21 cellular contexts compared by ENCODE assay signal in the genomic region with DNA sequence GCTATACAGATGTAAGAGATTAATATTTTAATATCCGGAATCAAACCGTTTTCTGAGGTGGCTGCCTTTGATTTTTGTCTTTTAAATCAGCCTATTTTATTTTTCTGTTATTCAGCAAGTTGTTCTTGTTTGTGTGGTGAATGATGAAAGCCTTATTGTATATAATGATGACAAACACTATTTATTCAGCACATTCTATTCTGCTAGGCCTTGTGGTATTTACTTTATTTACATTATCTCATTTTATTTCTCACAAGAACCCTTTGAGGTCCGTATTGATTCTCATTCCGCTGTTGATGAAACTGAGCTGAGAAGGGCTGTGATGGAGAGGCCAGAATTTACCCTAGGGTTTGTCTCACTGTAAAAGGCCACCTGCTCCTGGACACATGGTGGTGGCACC. TPM values are rescaled to one million over a fixed set of nuclear protein-coding genes. Genes with fewer than 3 reads are reported as not detected.
DNase-seq lines count a peak whose midpoint lies in the region; ATAC-seq, FAIRE-seq and TF ChIP-seq lines count a peak whose summit lies in the region.
"Had no signal": no experiment of that assay in that cellular context is flagged by ENCODE, and none has a peak within 500 bp of the region (broad histone marks: within the 10 kb centered on the region; RNA-seq: fewer than 3 reads in every experiment).

No MANE protein-coding gene starts in this region.

- no peak overlapping the region for H3K4me3 Mint-ChIP-seq in MCF 10A (ENCODE audit: unreplicated experiment)
- H3K4me3 Mint-ChIP-seq: CD14-positive monocyte, GM23338 had no signal

- no peaks in the 10 kb centered on the region for H3K27me3 Mint-ChIP-seq in MCF 10A (ENCODE audit: insufficient read depth, unreplicated experiment)

- POLR2A ChIA-PET in MCF 10A (lab: Yijun Ruan, JAX) = no interaction called here

- no TSS peak for BruUV-seq in MCF 10A (replicated peaks; lab: Mats Ljungman, UMichigan)

- peaks cover 6% of the 10 kb centered on the region for H3K4me1 Mint-ChIP-seq in MCF 10A (ENCODE audit: insufficient read depth, unreplicated experiment)

- TF ChIP-seq CTCF in MCF 10A (IDR thresholded peaks at IDR 0.05; ENCODE audit: unreplicated experiment) = no peak

- H3K27ac Mint-ChIP-seq in MCF 10A (ENCODE audit: low read depth, unreplicated experiment) = no peak overlapping the region
- H3K27ac Mint-ChIP-seq: GM23338 had no signal

- peaks cover 6% of the 10 kb centered on the region for H3K36me3 Mint-ChIP-seq in MCF 10A (ENCODE audit: insufficient read depth, unreplicated experiment)
- H3K36me3 Mint-ChIP-seq: CD14-positive monocyte had no signal

- H3K27ac ChIP-seq in caudate nucleus (ENCODE audit: low read depth, low read length) = peak overlapping the region; percentile 46
- H3K27ac ChIP-seq: 22Rv1 had no signal

- peak; percentile 31 for DNase-seq in NCI-H2107 treated with DMSO at 0.1 percent for 48 hours (lab: John Stamatoyannopoulos, UW; ENCODE audit: unreplicated experiment)
- DNase-seq in NCI-H2107 (lab: John Stamatoyannopoulos, UW) = no peak
- DNase-seq in caudate nucleus (lab: John Stamatoyannopoulos, UW) = no peak
- DNase-seq in pons (ENCODE audit: low spot score) = peak; percentile 22
- no peak for DNase-seq in DMS114 treated with DMSO at 0.1 percent for 48 hours (lab: John Stamatoyannopoulos, UW; ENCODE audit: unreplicated experiment)
- no peak for DNase-seq in GM12891 (ENCODE audit: insufficient read length, low spot score)
- no peak for DNase-seq in MCF 10A (ENCODE audit: unreplicated experiment)
- DNase-seq: DND-41, NCI-H1105 treated with DMSO at 0.1 percent for 48 hours, NCI-H187, NCI-H69, SW 1271 had no signal

- ATAC-seq in GM18505 (IDR thresholded peaks at IDR 0.05; ENCODE audit: unreplicated experiment) = no peak
- ATAC-seq: GM23338, HCT116, K562, Right ventricle myocardium inferior had no signal

- TF ChIP-seq POLR2A in GM12891 (IDR thresholded peaks at IDR 0.05; ENCODE audit: low read depth, low read length) (no peak), GM18505 (IDR thresholded peaks at IDR 0.05; ENCODE audit: borderline replicate concordance, extremely low read depth, insufficient read depth, insufficient read length) (no peak)

- no peak for FAIRE-seq in GM12891 (lab: Jason Lieb, UNC)
- FAIRE-seq: K562, RCC 7860 had no signal

- CTCF ChIA-PET in MCF 10A (lab: Yijun Ruan, JAX) = interaction anchor here (0.8 kb wide), 1 partner anchor 41 kb away, joined by 3 read pairs; no protein-coding TSS in a partner anchor

- intact Hi-C loops in MCF 10A (cut with micrococcal nuclease) = no loop called here

- H3K9me3 Mint-ChIP-seq in MCF 10A (ENCODE audit: unreplicated experiment) = no peaks in the 10 kb centered on the region

TF ChIP-seq in GM12891, 5 proteins besides CTCF, POLR2A, EP300 and RAD21:
- TF ChIP-seq POLR2AphosphoS5 (IDR thresholded peaks at IDR 0.05; ENCODE audit: low read depth, low read length) (no peak), TAF1 (IDR thresholded peaks at IDR 0.05; ENCODE audit: low read depth, low read length) (no peak), PAX5 (IDR thresholded peaks at IDR 0.05; ENCODE audit: insufficient read depth, low read length, severe bottlenecking) (no peak), SPI1 (IDR thresholded peaks at IDR 0.05; ENCODE audit: low read depth, low read length) (no peak), POU2F2 (IDR thresholded peaks at IDR 0.05; ENCODE audit: low read depth, low read length) (no peak)

RNA-seq across cellular contexts. Expression of gene KREMEN1, which starts 40.5 kb away (rescaled TPM):
- polyA plus RNA-seq in GM12891 (2012; ENCODE audit: low read depth, missing spikeins) = 0.26 TPM
- total RNA-seq in MCF 10A (2022) = 3.6 and 4.2 TPM in 2 replicates

RNA-seq across cellular contexts. Expression of gene C22orf31, which starts 51.7 kb away (rescaled TPM):
- polyA plus RNA-seq in GM12891 (2012; ENCODE audit: low read depth, missing spikeins) = not detected
- not detected in 2 replicates for total RNA-seq in MCF 10A (2022)
- total RNA-seq: G401, GM23338, K562, Right ventricle myocardium inferior had no signal
- polyA plus RNA-seq: CD14-positive monocyte, K562 had no signal

Comparison
In these comparisons a context has a peak if more than half of its experiments do, and no peak if none do; other contexts are left out.
1. DNase-seq: peak in NCI-H2107 treated with DMSO at 0.1 percent for 48 hours (single experiment) and pons (single experiment); none in NCI-H2107 (single experiment), caudate nucleus (0 of 61), DMS114 treated with DMSO at 0.1 percent for 48 hours (single experiment), GM12891 (single experiment) and MCF 10A (single experiment).